Comparison of ENCODE assay signal across 1 cellular context in genomic region chr6:167295495-167296292, GRCh38.
A peak's percentile ranks its signal among the peaks of the same experiment; 100 is the strongest.
TF ChIP-seq lines count a peak whose summit lies in the region.

No MANE protein-coding gene starts in this region.

TF ChIP-seq in K562, 482 proteins besides CTCF, POLR2A, EP300 and RAD21:
- TF ChIP-seq ZFX (CRISPR knock-in tag; IDR thresholded peaks at IDR 0.05) (0 out of 2 replicates have a peak, but pooled peaks have one; percentile 15), HDAC8 (tag; IDR thresholded peaks at IDR 0.05) (no peak), ZNF232 (CRISPR knock-in tag; IDR thresholded peaks at IDR 0.05) (peak; percentile 50; the same call in 1 of the 2 replicates), MAX (CRISPR knock-in tag; IDR thresholded peaks at IDR 0.05) (peak; percentile 76), ZNF639 (CRISPR knock-in tag; conservative IDR thresholded peaks at IDR 0.05 in 1 of 2, IDR thresholded peaks at IDR 0.05 in 1 of 2) (no peak), ZBTB40 (IDR thresholded peaks at IDR 0.05) (no peak), ZBTB40 (CRISPR knock-in tag; IDR thresholded peaks at IDR 0.05) (peak; percentile 13; the same call in 1 of the 2 replicates), MGA (IDR thresholded peaks at IDR 0.05) (peak; percentile 64), NR3C1 (CRISPR knock-in tag; IDR thresholded peaks at IDR 0.05) (0 out of 2 replicates have a peak, but pooled peaks have one; percentile 54), ZNF263 (CRISPR knock-in tag; IDR thresholded peaks at IDR 0.05; ENCODE audit: borderline replicate concordance) (peak; percentile 82), E2F6 (IDR thresholded peaks at IDR 0.05; ENCODE audit: borderline replicate concordance in 1 of 2, extremely low read depth in 1 of 2, insufficient read depth in 1 of 2, insufficient read length in 1 of 2, low read depth in 1 of 2, low read length in 1 of 2, poor library complexity in 1 of 2, severe bottlenecking in 1 of 2) (peak; percentile 82 to 87)
TF ChIP-seq in K562: peak in this region for 8.
